In the genomic region with DNA sequence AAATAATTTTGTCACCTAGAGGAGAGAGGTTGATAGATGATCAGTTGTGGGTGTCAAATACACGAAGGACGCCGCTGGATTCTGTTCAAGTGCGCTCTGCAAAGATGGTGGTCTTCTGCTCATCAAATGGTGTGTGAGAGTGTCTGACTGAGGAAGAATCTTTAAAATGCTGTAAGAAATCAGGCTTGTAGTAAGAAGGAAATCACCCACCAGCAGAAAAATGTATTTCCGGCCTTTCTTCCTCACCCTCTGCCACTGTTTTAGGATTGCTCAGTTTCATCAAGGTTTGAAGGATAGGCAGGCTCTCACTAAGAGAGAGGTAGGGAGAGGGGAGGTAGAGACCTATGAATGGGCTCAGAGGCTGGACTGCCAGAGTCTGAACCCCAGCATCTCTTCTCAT, we compare ENCODE assay signal across 15 cellular contexts. TPM values are rescaled to one million over a fixed set of nuclear protein-coding genes. Genes with fewer than 3 reads are reported as not detected.
DNase-seq lines count a peak whose midpoint lies in the region; ATAC-seq and TF ChIP-seq lines count a peak whose summit lies in the region.
"Had no signal": no experiment of that assay in that cellular context is flagged by ENCODE, and none has a peak within 500 bp of the region (broad histone marks: within the 10 kb centered on the region; RNA-seq: fewer than 3 reads in every experiment).

No MANE protein-coding gene starts in this region.

- H3K9me3 ChIP-seq in SU-DHL-6 (ENCODE audit: insufficient read depth, low read length), result no peaks in the 10 kb centered on the region
- no peaks in the 10 kb centered on the region for H3K9me3 ChIP-seq in neural progenitor cell (ENCODE audit: low read depth)
- H3K9me3 ChIP-seq: adrenal gland, suprapubic skin had no signal

- peak overlapping the region; percentile 96 for H3K27ac Mint-ChIP-seq in activated naive CD4-positive, alpha-beta T cell treated with anti-CD3 and anti-CD28 coated beads, Interleukin-2, amount 50 U/mL, for 24 hours
- H3K27ac Mint-ChIP-seq in central memory CD8-positive, alpha-beta T cell (ENCODE audit: low read depth), result peak overlapping the region; percentile 95
- peak overlapping the region; percentile 94 for H3K27ac Mint-ChIP-seq in stimulated activated naive CD8-positive, alpha-beta T cell treated with anti-CD3 and anti-CD28 coated beads, Interleukin-15, Interleukin-2, amounts not matched to agents 100 ng/mL and 50 ng/mL, for 24 hours
- no peak overlapping the region for H3K27ac Mint-ChIP-seq in neural progenitor cell

- H3K4me3 ChIP-seq in SU-DHL-6 (ENCODE audit: insufficient read depth, low read length, poor library complexity, severe bottlenecking) (no peak overlapping the region), neural progenitor cell (no peak overlapping the region)
- H3K4me3 ChIP-seq: adrenal gland, suprapubic skin had no signal

- no peaks in the 10 kb centered on the region for H3K9me2 ChIP-seq in SU-DHL-6 (replicated peaks; ENCODE audit: insufficient read depth, low read length)

- H3K27ac ChIP-seq in SU-DHL-6 (ENCODE audit: low read depth, low read length) (peak overlapping the region; percentile 9; the same call in 1 of the 2 replicates), neural progenitor cell (no peak overlapping the region)
- H3K27ac ChIP-seq: adrenal gland, suprapubic skin had no signal

- no peak for DNase-seq in activated naive CD4-positive, alpha-beta T cell (lab: John Stamatoyannopoulos, UW)
- no peak for DNase-seq in central memory CD8-positive, alpha-beta T cell (ENCODE audit: low spot score in 2 of 2)
- DNase-seq in neural progenitor cell (ENCODE audit: low spot score) (no peak), epidermal melanocyte (ENCODE audit: insufficient read length, low spot score) (no peak), NCI-H774 (lab: John Stamatoyannopoulos, UW) (no peak)
- DNase-seq: adrenal gland, NCI-H1417 treated with DMSO at 0.1 percent for 48 hours, T-helper 9 cell had no signal

- H3K79me2 ChIP-seq in SU-DHL-6 (ENCODE audit: insufficient read depth, low read length) (peaks cover 100% of the 10 kb centered on the region), neural progenitor cell (ENCODE audit: low read depth) (no peaks in the 10 kb centered on the region)

- H3K4me1 ChIP-seq in neural progenitor cell, result no peaks in the 10 kb centered on the region
- H3K4me1 ChIP-seq: adrenal gland, suprapubic skin had no signal

- H3F3A ChIP-seq in SU-DHL-6 (ENCODE audit: insufficient read depth) (peaks cover 50% of the 10 kb centered on the region), neural progenitor cell (ENCODE audit: low read depth) (no peaks in the 10 kb centered on the region)

- H3K27me3 ChIP-seq in SU-DHL-6 (ENCODE audit: low read length) (no peaks in the 10 kb centered on the region), neural progenitor cell (no peaks in the 10 kb centered on the region)
- H3K27me3 ChIP-seq: adrenal gland, suprapubic skin had no signal

- peaks cover 90% of the 10 kb centered on the region for H3K4me1 Mint-ChIP-seq in activated naive CD4-positive, alpha-beta T cell treated with anti-CD3 and anti-CD28 coated beads, Interleukin-2, amount 50 U/mL, for 24 hours
- peaks cover 82% of the 10 kb centered on the region for H3K4me1 Mint-ChIP-seq in central memory CD8-positive, alpha-beta T cell
- H3K4me1 Mint-ChIP-seq in stimulated activated naive CD8-positive, alpha-beta T cell treated with anti-CD3 and anti-CD28 coated beads, Interleukin-15, Interleukin-2, amounts not matched to agents 100 ng/mL and 50 ng/mL, for 24 hours (ENCODE audit: low read depth), result peaks cover 95% of the 10 kb centered on the region
- peaks cover 10% of the 10 kb centered on the region for H3K4me1 Mint-ChIP-seq in neural progenitor cell

- peaks cover 36% of the 10 kb centered on the region for H3K36me3 Mint-ChIP-seq in activated naive CD4-positive, alpha-beta T cell treated with anti-CD3 and anti-CD28 coated beads, Interleukin-2, amount 50 U/mL, for 24 hours
- H3K36me3 Mint-ChIP-seq in central memory CD8-positive, alpha-beta T cell (ENCODE audit: insufficient read depth), result peaks cover 68% of the 10 kb centered on the region
- H3K36me3 Mint-ChIP-seq in stimulated activated naive CD8-positive, alpha-beta T cell treated with anti-CD3 and anti-CD28 coated beads, Interleukin-15, Interleukin-2, amounts not matched to agents 100 ng/mL and 50 ng/mL, for 24 hours (ENCODE audit: low read depth), result peaks cover 84% of the 10 kb centered on the region
- H3K36me3 Mint-ChIP-seq in neural progenitor cell, result peaks cover 28% of the 10 kb centered on the region

- ATAC-seq in central memory CD8-positive, alpha-beta T cell (replicated peaks; ENCODE audit: extremely low read depth, poor library complexity, severe bottlenecking), result peak; percentile 41

- H4K20me1 ChIP-seq in SU-DHL-6 (ENCODE audit: low read depth, low read length) (peaks cover 26% of the 10 kb centered on the region; the same call in 1 of the 2 replicates), neural progenitor cell (ENCODE audit: low read depth) (no peaks in the 10 kb centered on the region)

- H3K9ac ChIP-seq in SU-DHL-6 (ENCODE audit: low read length), result no peak overlapping the region
- no peak overlapping the region for H3K9ac ChIP-seq in neural progenitor cell

- H3K9me3 Mint-ChIP-seq in activated naive CD4-positive, alpha-beta T cell treated with anti-CD3 and anti-CD28 coated beads, Interleukin-2, amount 50 U/mL, for 24 hours, result peaks cover 5% of the 10 kb centered on the region
- no peaks in the 10 kb centered on the region for H3K9me3 Mint-ChIP-seq in central memory CD8-positive, alpha-beta T cell
- H3K9me3 Mint-ChIP-seq in stimulated activated naive CD8-positive, alpha-beta T cell treated with anti-CD3 and anti-CD28 coated beads, Interleukin-15, Interleukin-2, amounts not matched to agents 100 ng/mL and 50 ng/mL, for 24 hours, result no peaks in the 10 kb centered on the region
- peaks cover 16% of the 10 kb centered on the region for H3K9me3 Mint-ChIP-seq in neural progenitor cell

- no peak overlapping the region for H2AFZ ChIP-seq in SU-DHL-6 (ENCODE audit: low read depth, low read length, severe bottlenecking)
- H2AFZ ChIP-seq in neural progenitor cell (replicated peaks), result no peak overlapping the region

- H3K27me3 Mint-ChIP-seq in activated naive CD4-positive, alpha-beta T cell treated with anti-CD3 and anti-CD28 coated beads, Interleukin-2, amount 50 U/mL, for 24 hours, result no peaks in the 10 kb centered on the region
- no peaks in the 10 kb centered on the region for H3K27me3 Mint-ChIP-seq in central memory CD8-positive, alpha-beta T cell
- no peaks in the 10 kb centered on the region for H3K27me3 Mint-ChIP-seq in stimulated activated naive CD8-positive, alpha-beta T cell treated with anti-CD3 and anti-CD28 coated beads, Interleukin-15, Interleukin-2, amounts not matched to agents 100 ng/mL and 50 ng/mL, for 24 hours
- H3K27me3 Mint-ChIP-seq in neural progenitor cell (ENCODE audit: insufficient read depth, low read depth), result no peaks in the 10 kb centered on the region

- peak overlapping the region; percentile 79 for H3K4me3 Mint-ChIP-seq in activated naive CD4-positive, alpha-beta T cell treated with anti-CD3 and anti-CD28 coated beads, Interleukin-2, amount 50 U/mL, for 24 hours
- peak overlapping the region; percentile 81 for H3K4me3 Mint-ChIP-seq in central memory CD8-positive, alpha-beta T cell
- peak overlapping the region; percentile 75 for H3K4me3 Mint-ChIP-seq in stimulated activated naive CD8-positive, alpha-beta T cell treated with anti-CD3 and anti-CD28 coated beads, Interleukin-15, Interleukin-2, amounts not matched to agents 100 ng/mL and 50 ng/mL, for 24 hours
- H3K4me3 Mint-ChIP-seq in neural progenitor cell, result no peak overlapping the region

- TF ChIP-seq CTCF in SU-DHL-6 (IDR thresholded peaks at IDR 0.05; ENCODE audit: insufficient read depth, low read length, poor library complexity, severe bottlenecking), result no peak
- no peak for TF ChIP-seq CTCF in neural progenitor cell (IDR thresholded peaks at IDR 0.05)

- H3K36me3 ChIP-seq in SU-DHL-6 (ENCODE audit: low read length) (peaks cover 38% of the 10 kb centered on the region), neural progenitor cell (no peaks in the 10 kb centered on the region)
- H3K36me3 ChIP-seq: adrenal gland, suprapubic skin had no signal

- H3K4me2 ChIP-seq in SU-DHL-6 (ENCODE audit: low read depth, low read length, poor library complexity, severe bottlenecking) (no peak overlapping the region), neural progenitor cell (no peak overlapping the region)

RNA-seq across cellular contexts. Expression of a gene that starts 28.7 kb away (rescaled TPM):
- total RNA-seq in neural progenitor cell (ENCODE audit: low replicate concordance), result 5.7 and 11.2 TPM in 2 replicates
- total RNA-seq: chondrocyte, endothelial cell of umbilical vein, myocyte had no signal
